ENCODE assay signal across 1 cellular context in genomic region chr1:94925561-94926364, GRCh38.
TF ChIP-seq lines count a peak whose summit lies in the region.

No MANE protein-coding gene starts in this region.

TF ChIP-seq in HEK293, 187 proteins besides CTCF, POLR2A, EP300 and RAD21 (continued from another document and continues in another):
- TF ChIP-seq ZSCAN4 (tag by site-specific recombination; IDR thresholded peaks at IDR 0.05) (0 out of 2 replicates have a peak, but pooled peaks have one; percentile 7), PATZ1 (tag by site-specific recombination; IDR thresholded peaks at IDR 0.05) (peak; percentile 79), ZNF211 (tag by site-specific recombination; IDR thresholded peaks at IDR 0.05; ENCODE audit: low read depth) (no peak), ZXDB (tag by site-specific recombination; IDR thresholded peaks at IDR 0.05) (peak; percentile 14; the same call in 1 of the 2 replicates), KLF17 (tag by site-specific recombination; IDR thresholded peaks at IDR 0.05) (peak; percentile 21; the same call in 1 of the 2 replicates), ZNF623 (tag by site-specific recombination; IDR thresholded peaks at IDR 0.05) (peak; percentile 11; the same call in 1 of the 2 replicates), YY1 (tag by site-specific recombination; IDR thresholded peaks at IDR 0.05) (no peak), ZNF184 (tag by site-specific recombination; IDR thresholded peaks at IDR 0.05) (no peak), ZNF544 (tag by site-specific recombination; IDR thresholded peaks at IDR 0.05) (no peak), ZNF274 (IDR thresholded peaks at IDR 0.05; ENCODE audit: low read length) (no peak), ZNF274 (tag by site-specific recombination; IDR thresholded peaks at IDR 0.05; ENCODE audit: borderline replicate concordance) (no peak), ZFP69B (tag by site-specific recombination; IDR thresholded peaks at IDR 0.05) (no peak), GLI2 (tag by site-specific recombination; IDR thresholded peaks at IDR 0.05; ENCODE audit: borderline replicate concordance, low read depth) (no peak), ZNF433 (tag by site-specific recombination; IDR thresholded peaks at IDR 0.05; ENCODE audit: low read depth) (no peak), ZNF473 (tag by site-specific recombination; IDR thresholded peaks at IDR 0.05) (no peak), ZNF335 (tag by site-specific recombination; conservative IDR thresholded peaks at IDR 0.05) (peak; percentile 25), ZNF114 (tag by site-specific recombination; IDR thresholded peaks at IDR 0.05) (no peak), ZBTB11 (tag by site-specific recombination; conservative IDR thresholded peaks at IDR 0.05; ENCODE audit: low read depth) (peak; percentile 12), ZNF513 (tag by site-specific recombination; IDR thresholded peaks at IDR 0.05) (peak; percentile 45), MYNN (tag by site-specific recombination; IDR thresholded peaks at IDR 0.05; ENCODE audit: borderline replicate concordance) (no peak), ZNF501 (tag by site-specific recombination; IDR thresholded peaks at IDR 0.05) (0 out of 2 replicates have a peak, but pooled peaks have one; percentile 23), GLI4 (tag by site-specific recombination; IDR thresholded peaks at IDR 0.05) (0 out of 2 replicates have a peak, but pooled peaks have one; percentile 8), ZNF660 (tag by site-specific recombination; IDR thresholded peaks at IDR 0.05) (no peak), RBAK (tag by site-specific recombination; IDR thresholded peaks at IDR 0.05) (no peak), ZNF530 (tag by site-specific recombination; IDR thresholded peaks at IDR 0.05; ENCODE audit: low read depth) (no peak), BCL6B (tag by site-specific recombination; IDR thresholded peaks at IDR 0.05) (no peak), ZNF398 (tag by site-specific recombination; IDR thresholded peaks at IDR 0.05) (peak; percentile 93), ZNF837 (tag by site-specific recombination; IDR thresholded peaks at IDR 0.05) (no peak), TRIM28 (IDR thresholded peaks at IDR 0.05; ENCODE audit: borderline replicate concordance, low read length) (peak; percentile 19; the same call in 1 of the 2 replicates), PRDM6 (tag by site-specific recombination; IDR thresholded peaks at IDR 0.05) (no peak), ZNF169 (tag by site-specific recombination; IDR thresholded peaks at IDR 0.05) (no peak), ZBTB48 (tag by site-specific recombination; IDR thresholded peaks at IDR 0.05) (no peak), ZNF266 (tag by site-specific recombination; IDR thresholded peaks at IDR 0.05; ENCODE audit: low read depth) (no peak), ELK4 (IDR thresholded peaks at IDR 0.05; ENCODE audit: borderline replicate concordance, low read depth, low read length) (no peak), ZNF10 (tag by site-specific recombination; IDR thresholded peaks at IDR 0.05) (no peak), BCL11B (tag by site-specific recombination; IDR thresholded peaks at IDR 0.05; ENCODE audit: low read depth) (0 out of 2 replicates have a peak, but pooled peaks have one; percentile 33), ZNF280C (tag by site-specific recombination; IDR thresholded peaks at IDR 0.05) (no peak), ZNF223 (tag by site-specific recombination; IDR thresholded peaks at IDR 0.05) (no peak), ZNF558 (tag by site-specific recombination; IDR thresholded peaks at IDR 0.05) (peak; percentile 11; the same call in 1 of the 2 replicates), ZBTB1 (tag by site-specific recombination; IDR thresholded peaks at IDR 0.05) (no peak), ZNF366 (tag by site-specific recombination; conservative IDR thresholded peaks at IDR 0.05) (peak; percentile 92), ZNF449 (tag by site-specific recombination; IDR thresholded peaks at IDR 0.05) (peak; percentile 20; the same call in 1 of the 2 replicates)
